Comparison of ENCODE assay signal across 20 cellular contexts in the genomic region with DNA sequence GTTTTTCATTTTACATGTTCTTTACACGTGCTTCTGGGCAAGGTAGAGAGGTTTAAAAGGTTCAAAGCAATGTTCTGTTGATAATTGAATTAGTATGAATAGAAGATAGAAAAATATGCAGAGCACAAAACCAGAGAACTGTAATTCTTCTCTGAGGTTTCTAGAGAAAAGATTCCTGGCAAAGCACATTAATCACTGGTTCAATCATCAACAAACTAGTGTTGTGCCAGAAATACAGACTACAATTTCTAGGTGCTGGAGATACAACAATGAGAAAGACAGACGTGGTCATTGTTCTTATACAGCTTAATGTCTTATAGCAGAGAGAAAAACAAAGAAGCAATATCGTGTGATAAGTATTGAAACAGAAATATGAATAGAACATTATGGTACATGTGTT.
DNase-seq lines count a peak whose midpoint lies in the region; ATAC-seq, FAIRE-seq and TF ChIP-seq lines count a peak whose summit lies in the region.
"Had no signal": no experiment of that assay in that cellular context is flagged by ENCODE, and none has a peak within 500 bp of the region (broad histone marks: within the 10 kb centered on the region; RNA-seq: fewer than 3 reads in every experiment).

No MANE protein-coding gene starts in this region.

- DNase-seq in H54 (ENCODE audit: insufficient read length, low spot score) (no peak), caudate nucleus (lab: John Stamatoyannopoulos, UW) (no peak), superior temporal gyrus (ENCODE audit: extremely low spot score) (peak; percentile 62), GM19240 (ENCODE audit: insufficient read length, low spot score) (no peak), cerebellar nuclear complex (lab: John Stamatoyannopoulos, UW) (no peak)
- DNase-seq: 8988T, DMS53, EL, GF-D8, MG63, NCI-H1694 treated with DMSO at 0.1 percent for 48 hours, NCI-H2081 treated with DMSO at 0.1 percent for 48 hours, NCI-H2171 treated with DMSO at 0.1 percent for 48 hours, NCI-H524 treated with DMSO at 0.1 percent for 48 hours had no signal

- ATAC-seq in HG03039 (IDR thresholded peaks at IDR 0.05; ENCODE audit: unreplicated experiment), result no peak
- ATAC-seq: Right ventricle myocardium inferior had no signal

- H3K27ac ChIP-seq in caudate nucleus (ENCODE audit: low read depth, low read length) (peak overlapping the region; percentile 89), layer of hippocampus (ENCODE audit: low read depth, low read length) (peak overlapping the region; percentile 77)
- H3K27ac ChIP-seq: SJSA1 had no signal

- TF ChIP-seq POLR2A in H54 (IDR thresholded peaks at IDR 0.05; ENCODE audit: low read depth, low read length), result no peak

- FAIRE-seq in H54 (lab: Jason Lieb, UNC), result peak; percentile 98
- FAIRE-seq: D721Med, H1 had no signal

- H3K27me3 ChIP-seq in layer of hippocampus (ENCODE audit: control insufficient read depth, insufficient read depth, low read length), result no peaks in the 10 kb centered on the region
- H3K27me3 ChIP-seq: MG63, SJSA1 had no signal
